8 cellular contexts compared by ENCODE assay signal in the genomic region with DNA sequence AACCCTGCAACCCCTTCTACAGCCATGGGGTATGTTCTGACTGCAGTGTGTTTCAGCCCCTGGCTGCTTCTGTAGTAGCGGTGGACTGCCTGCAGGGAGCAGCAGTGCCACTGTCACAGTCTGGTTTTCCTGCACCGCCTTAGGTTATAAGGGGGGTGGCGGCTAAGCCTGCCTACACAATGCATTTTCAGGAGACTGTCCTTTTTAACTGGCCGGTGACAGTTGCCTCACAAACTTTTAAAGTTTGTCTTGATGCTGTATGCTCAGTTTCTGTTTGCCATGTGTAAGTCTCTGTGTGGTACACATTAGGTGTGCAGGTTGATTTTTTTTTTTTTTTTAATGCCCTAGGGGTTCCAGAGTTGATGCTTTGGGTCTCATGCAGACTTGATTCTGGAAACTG. TPM values are rescaled to one million over a fixed set of nuclear protein-coding genes. Genes with fewer than 3 reads are reported as not detected.
DNase-seq lines count a peak whose midpoint lies in the region; ATAC-seq lines count a peak whose summit lies in the region.

No MANE protein-coding gene starts in this region.

- ATAC-seq in left lobe of liver (peak; percentile 97), HG03139 (IDR thresholded peaks at IDR 0.05; ENCODE audit: unreplicated experiment) (no peak)

- no peaks in the 10 kb centered on the region for H3K9me3 ChIP-seq in HAP-1

- H3K27me3 ChIP-seq in HAP-1 (ENCODE audit: low read depth) = no peaks in the 10 kb centered on the region

- DNase-seq in ELF-1 (ENCODE audit: low read depth, low spot score) (peak; percentile 88), HAP-1 (ENCODE audit: low spot score in 2 of 2) (peak; percentile 70 to 83), NCI-H2196 (lab: John Stamatoyannopoulos, UW; ENCODE audit: unreplicated experiment) (peak; percentile 58), cerebellar cortex (ENCODE audit: low spot score) (peak; percentile 61), left lobe of liver (ENCODE audit: low spot score) (peak; percentile 57)
- DNase-seq in activated CD4-positive, alpha-beta T cell treated with anti-CD3 and anti-CD28 coated beads for 4 hours = peak; percentile 69 to 78
- DNase-seq in stimulated activated CD4-positive, alpha-beta T cell treated with anti-CD3 and anti-CD28 coated beads, Interleukin-4, amount 100 ng/mL, for 48 hours (ENCODE audit: low read depth in 2 of 2) = peak; percentile 53 to 62

- no peak overlapping the region for H3K4me3 ChIP-seq in HAP-1

- no peaks in the 10 kb centered on the region for H3K4me1 ChIP-seq in HAP-1

- H3K36me3 ChIP-seq in HAP-1 (replicated peaks) = peaks cover 76% of the 10 kb centered on the region

- in situ Hi-C loops in HAP-1 (cut with MboI; ENCODE audit: low sequenced_read_pairs) = loop anchor here (5.0 kb wide), 1 partner anchor 159 kb away; no protein-coding TSS in a partner anchor

RNA-seq across cellular contexts. Expression of a gene that starts 53.0 kb away (rescaled TPM):
- total RNA-seq in left lobe of liver = 21.9 TPM
